13 cellular contexts compared by ENCODE assay signal in the genomic region with DNA sequence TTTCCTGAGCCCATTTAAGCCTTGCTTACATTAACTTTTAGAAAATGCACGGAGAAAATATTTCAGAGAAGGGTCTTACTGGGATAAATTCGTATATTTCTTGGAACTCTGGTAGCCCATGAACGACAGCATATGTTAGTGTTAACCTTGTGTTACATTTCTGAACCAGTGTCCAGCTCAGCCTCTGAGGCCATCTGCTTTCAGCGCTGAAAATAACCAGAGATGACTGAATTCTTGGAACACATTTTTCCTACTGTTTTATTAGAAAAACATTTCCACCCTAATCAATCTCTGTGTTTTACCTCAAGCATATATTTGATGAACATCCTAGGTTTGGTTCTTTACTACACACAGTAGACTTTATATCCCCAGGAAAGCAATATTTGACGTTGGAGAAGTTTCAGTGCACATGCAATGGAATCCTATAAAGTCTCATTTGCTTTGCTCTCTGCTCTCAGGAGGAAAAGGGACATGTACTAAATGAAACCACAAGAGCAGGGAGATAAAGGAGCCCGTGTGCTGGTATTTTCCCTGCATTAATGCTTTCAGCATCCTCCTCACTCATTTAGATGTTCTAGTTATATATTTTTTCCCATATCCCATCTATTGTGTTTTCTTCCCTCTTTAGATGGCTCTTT.
DNase-seq lines count a peak whose midpoint lies in the region; ATAC-seq and TF ChIP-seq lines count a peak whose summit lies in the region.
"Had no signal": no experiment of that assay in that cellular context is flagged by ENCODE, and none has a peak within 500 bp of the region (broad histone marks: within the 10 kb centered on the region; RNA-seq: fewer than 3 reads in every experiment).

No MANE protein-coding gene starts in this region.

- H3K9me3 Mint-ChIP-seq in brain, result peaks cover 0 to 2% (median 0%) of the 10 kb centered on the region in 5 experiments
- H3K9me3 Mint-ChIP-seq: CD8-positive, alpha-beta memory T cell; stimulated activated effector memory CD8-positive, alpha-beta T cell treated with anti-CD3 and anti-CD28 coated beads, Interleukin-12 subunit alpha, Interleukin-12 subunit beta, amount 100 ng/mL, for 72 hours had no signal

- H3K27me3 ChIP-seq in right cardiac atrium (ENCODE audit: control insufficient read depth, insufficient read depth) (no peaks in the 10 kb centered on the region), sigmoid colon (no peaks in the 10 kb centered on the region)

- H3K4me1 Mint-ChIP-seq in brain, result peaks cover 56% of the 10 kb centered on the region
- H3K4me1 Mint-ChIP-seq: CD8-positive, alpha-beta memory T cell; stimulated activated effector memory CD8-positive, alpha-beta T cell treated with anti-CD3 and anti-CD28 coated beads, Interleukin-12 subunit alpha, Interleukin-12 subunit beta, amount 100 ng/mL, for 72 hours had no signal

- H3K4me1 ChIP-seq in right cardiac atrium (ENCODE audit: control insufficient read depth, insufficient read depth, low read length) (no peaks in the 10 kb centered on the region), sigmoid colon (peaks cover 0 to 41% (median 32%) of the 10 kb centered on the region in 4 donors)

- TF ChIP-seq CTCF in brain (conservative IDR thresholded peaks at IDR 0.05) (no peak), sigmoid colon (IDR thresholded peaks at IDR 0.05) (no peak)

- H3K4me3 ChIP-seq in right cardiac atrium (ENCODE audit: low read length) (peak overlapping the region; percentile 20), sigmoid colon (no peak overlapping the region)
- H3K4me3 ChIP-seq: lower lobe of right lung had no signal

- no peaks in the 10 kb centered on the region for H3K36me3 Mint-ChIP-seq in brain
- H3K36me3 Mint-ChIP-seq: CD8-positive, alpha-beta memory T cell; stimulated activated effector memory CD8-positive, alpha-beta T cell treated with anti-CD3 and anti-CD28 coated beads, Interleukin-12 subunit alpha, Interleukin-12 subunit beta, amount 100 ng/mL, for 72 hours had no signal

- H3K36me3 ChIP-seq in sigmoid colon, result no peaks in the 10 kb centered on the region
- H3K36me3 ChIP-seq: lower lobe of right lung had no signal

- peak overlapping the region; percentile 36 to 93 (median 78) for H3K27ac Mint-ChIP-seq in brain
- H3K27ac Mint-ChIP-seq: CD8-positive, alpha-beta memory T cell; stimulated activated effector memory CD8-positive, alpha-beta T cell treated with anti-CD3 and anti-CD28 coated beads, Interleukin-12 subunit alpha, Interleukin-12 subunit beta, amount 100 ng/mL, for 72 hours had no signal

- WGBS in right cardiac atrium, result 32% methylated on average over 6 of the region's 6 CpGs
- WGBS in sigmoid colon, 2 donors, result 71 to 72% methylated on average over 6 of the region's 6 CpGs

- TF ChIP-seq EP300 in sigmoid colon (IDR thresholded peaks at IDR 0.05), result peak in 1 of 4 donors; percentile 29

- no peaks in the 10 kb centered on the region for H3K9me3 ChIP-seq in right cardiac atrium (ENCODE audit: control insufficient read depth, low read length)
- H3K9me3 ChIP-seq in sigmoid colon, result no peaks in the 10 kb centered on the region
- H3K9me3 ChIP-seq: lower lobe of right lung had no signal

- no peak overlapping the region for H3K4me3 Mint-ChIP-seq in brain
- H3K4me3 Mint-ChIP-seq: CD8-positive, alpha-beta memory T cell; stimulated activated effector memory CD8-positive, alpha-beta T cell treated with anti-CD3 and anti-CD28 coated beads, Interleukin-12 subunit alpha, Interleukin-12 subunit beta, amount 100 ng/mL, for 72 hours had no signal

- intact Hi-C loops in right cardiac atrium (cut with DNase I) (no loop called here), sigmoid colon (cut with DNase I) (loop anchor here (2.0 to 10.0 kb wide), 5 partner anchors 950 to 1870 kb away; a partner anchor contains a TSS)

- peaks cover 3% of the 10 kb centered on the region for H3K27me3 Mint-ChIP-seq in brain

- TF ChIP-seq POLR2A in sigmoid colon (IDR thresholded peaks at IDR 0.05) (no peak), erythroblast (IDR thresholded peaks at IDR 0.05; ENCODE audit: low read length) (no peak)

- H3K27ac ChIP-seq in right cardiac atrium (ENCODE audit: low read length), result no peak overlapping the region
- peak overlapping the region; percentile 51 to 72 (median 71) for H3K27ac ChIP-seq in sigmoid colon
- H3K27ac ChIP-seq: lower lobe of right lung had no signal

- DNase-seq in M059J (ENCODE audit: low read depth) (peak; percentile 37), right cardiac atrium (no peak), sigmoid colon (no peak), erythroblast (lab: John Stamatoyannopoulos, UW) (no peak), SIG-M5 treated with dmso at 0.1 percent for 504 hours (lab: John Stamatoyannopoulos, UW; ENCODE audit: unreplicated experiment) (no peak)
- DNase-seq: activated CD8-positive, alpha-beta memory T cell treated with anti-CD3 and anti-CD28 coated beads, Interleukin-2, amount 50 U/mL, for 48 hours; lower lobe of right lung; T-helper 9 cell had no signal

- ATAC-seq in right cardiac atrium, result peak; percentile 40 to 67
- ATAC-seq in HG03460 (IDR thresholded peaks at IDR 0.05; ENCODE audit: unreplicated experiment), result no peak
- ATAC-seq in GM21390 (IDR thresholded peaks at IDR 0.05; ENCODE audit: unreplicated experiment), result no peak
- ATAC-seq: stimulated activated effector memory CD8-positive, alpha-beta T cell treated with anti-CD3 and anti-CD28 coated beads, Interleukin-12 subunit alpha, Interleukin-12 subunit beta, amount 100 ng/mL, for 72 hours had no signal

Comparison
In these comparisons a context has a peak if more than half of its experiments do, and no peak if none do; other contexts are left out.
1. ATAC-seq: peak in right cardiac atrium (2 of 2); none in HG03460 (single experiment) and GM21390 (single experiment).